In the genomic region with DNA sequence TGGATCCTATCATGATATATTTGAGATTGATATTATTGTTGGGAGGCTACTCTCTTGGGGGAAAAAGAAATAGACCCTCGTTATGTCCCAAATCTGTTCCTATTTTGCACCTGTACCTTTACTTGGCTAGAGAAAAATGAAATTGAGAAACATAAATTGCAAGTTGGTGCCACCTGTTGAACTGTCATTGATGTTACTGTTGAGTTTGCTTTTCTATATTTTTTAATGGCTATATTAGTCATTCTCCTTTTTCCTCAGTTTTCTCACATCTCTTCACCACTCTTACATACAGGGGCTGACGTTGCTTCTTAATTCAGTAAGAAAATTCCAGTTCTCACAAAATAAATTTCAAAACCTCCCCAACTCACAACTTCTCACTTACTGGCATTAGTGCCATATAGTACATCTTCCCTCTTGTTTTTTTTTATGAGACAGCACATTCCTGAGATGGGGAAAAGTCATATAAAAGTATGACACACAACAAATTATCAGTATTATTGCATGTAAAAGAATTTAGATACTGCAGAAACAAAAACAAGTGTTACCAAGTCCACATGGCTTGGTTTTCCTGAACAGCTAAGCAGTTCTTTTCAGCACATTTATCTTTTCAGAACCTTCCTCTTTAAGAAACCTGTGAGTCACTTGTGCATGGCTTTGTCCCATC, we compare ENCODE assay signal across 18 cellular contexts.
DNase-seq lines count a peak whose midpoint lies in the region; ATAC-seq and TF ChIP-seq lines count a peak whose summit lies in the region.
"Had no signal": no experiment of that assay in that cellular context is flagged by ENCODE, and none has a peak within 500 bp of the region (broad histone marks: within the 10 kb centered on the region; RNA-seq: fewer than 3 reads in every experiment).

No MANE protein-coding gene starts in this region.

- no peaks in the 10 kb centered on the region for H3K36me3 ChIP-seq in BE2C
- H3K36me3 ChIP-seq: esophagus muscularis mucosa, right atrium auricular region, WERI-Rb-1 had no signal

- no peaks in the 10 kb centered on the region for H3K9me3 ChIP-seq in BE2C
- H3K9me3 ChIP-seq: esophagus muscularis mucosa, right atrium auricular region had no signal

- H3K4me1 ChIP-seq in foreskin keratinocyte (no peaks in the 10 kb centered on the region), BE2C (no peaks in the 10 kb centered on the region)
- H3K4me1 ChIP-seq: esophagus muscularis mucosa, right atrium auricular region had no signal

- peak; percentile 98 for DNase-seq in AG09309 (ENCODE audit: low read depth)
- peak; percentile 13 for DNase-seq in HT1080 (ENCODE audit: low read depth)
- peak; percentile 75 for DNase-seq in amniotic epithelial cell (ENCODE audit: low read depth)
- DNase-seq in foreskin keratinocyte, result peak in 1 of 2 donors; percentile 18
- DNase-seq in medulla oblongata (ENCODE audit: extremely low spot score), result no peak
- no peak for DNase-seq in BE2C
- no peak for DNase-seq in globus pallidus (ENCODE audit: low spot score)
- DNase-seq: anterior cingulate cortex; dermis blood vessel endothelial cell; DMS153; H9; NCI-H1105 treated with DMSO at 0.1 percent for 48 hours; nephron progenitor cell; stimulated activated CD4-positive, alpha-beta T cell treated with anti-CD3 and anti-CD28 coated beads, Interleukin-2, amount 100 ng/mL, for 48 hours; WERI-Rb-1 had no signal

- H3K27ac ChIP-seq in foreskin keratinocyte, result no peak overlapping the region
- H3K27ac ChIP-seq: esophagus muscularis mucosa, right atrium auricular region, WERI-Rb-1 had no signal

- H3K27me3 ChIP-seq in foreskin keratinocyte (no peaks in the 10 kb centered on the region), BE2C (no peaks in the 10 kb centered on the region)
- H3K27me3 ChIP-seq: esophagus muscularis mucosa, right atrium auricular region had no signal

- TF ChIP-seq CTCF in AG09309 (IDR thresholded peaks at IDR 0.05; ENCODE audit: control insufficient read depth, insufficient read depth, low read depth, low read length, missing control alignments) (peak; percentile 1), foreskin keratinocyte (conservative IDR thresholded peaks at IDR 0.05) (peak; percentile 34), BE2C (IDR thresholded peaks at IDR 0.05; ENCODE audit: low read depth, low read length) (no peak)

- ATAC-seq in foreskin keratinocyte (no peak), HG02840 (IDR thresholded peaks at IDR 0.05; ENCODE audit: low FRiP score, unreplicated experiment) (no peak)

- H3K4me3 ChIP-seq in AG09309 (ENCODE audit: control insufficient read depth, low read depth, low read length) (no peak overlapping the region), BE2C (ENCODE audit: low read depth, low read length) (no peak overlapping the region)
- H3K4me3 ChIP-seq: esophagus muscularis mucosa, right atrium auricular region had no signal

Comparison
In these comparisons a context has a peak if more than half of its experiments do, and no peak if none do; other contexts are left out.
1. DNase-seq: peak in AG09309 (single experiment), HT1080 (single experiment) and amniotic epithelial cell (single experiment); none in medulla oblongata (single experiment), BE2C (single experiment) and globus pallidus (single experiment).